In genomic region chr4:156198511-156198910, GRCh38 we compare ENCODE assay signal across 23 cellular contexts.
"Had no signal": no experiment of that assay in that cellular context is flagged by ENCODE, and none has a peak within 500 bp of the region (broad histone marks: within the 10 kb centered on the region; RNA-seq: fewer than 3 reads in every experiment).

No MANE protein-coding gene starts in this region.

- H3K4me3 Mint-ChIP-seq: dendritic cell treated with granulocyte-macrophage colony-stimulating factor and Interleukin-4, amounts not matched to agents 40 ng/mL and 50 ng/mL, for 4 days; effector memory CD8-positive, alpha-beta T cell; endodermal cell; memory B cell; mesothelial cell of epicardium had no signal

- H3K27me3 Mint-ChIP-seq: dendritic cell treated with granulocyte-macrophage colony-stimulating factor and Interleukin-4, amounts not matched to agents 40 ng/mL and 50 ng/mL, for 4 days; effector memory CD8-positive, alpha-beta T cell; memory B cell had no signal

- H3K4me1 Mint-ChIP-seq: memory B cell had no signal

- H3K36me3 ChIP-seq: colonic mucosa, esophagus squamous epithelium, gastrocnemius medialis, heart right ventricle, left lung had no signal

- H3K4me1 ChIP-seq: colonic mucosa, esophagus squamous epithelium, heart right ventricle, left lung had no signal

- H3K9me3 ChIP-seq: colonic mucosa, esophagus squamous epithelium, gastrocnemius medialis, heart right ventricle, left lung, mucosa of descending colon had no signal

- H3K27me3 ChIP-seq: colonic mucosa, esophagus squamous epithelium, gastrocnemius medialis, heart right ventricle, left lung had no signal

- H3K36me3 Mint-ChIP-seq: memory B cell, mesothelial cell of epicardium had no signal

- H3K9me3 Mint-ChIP-seq: dendritic cell treated with granulocyte-macrophage colony-stimulating factor and Interleukin-4, amounts not matched to agents 40 ng/mL and 50 ng/mL, for 4 days; endodermal cell had no signal

- H3K27ac ChIP-seq: colonic mucosa, epithelial cell of prostate, esophagus squamous epithelium, gastrocnemius medialis, heart right ventricle, left lung had no signal

- H3K27ac Mint-ChIP-seq: dendritic cell treated with granulocyte-macrophage colony-stimulating factor and Interleukin-4, amounts not matched to agents 40 ng/mL and 50 ng/mL, for 4 days; effector memory CD8-positive, alpha-beta T cell; endodermal cell; memory B cell; mesothelial cell of epicardium had no signal

- DNase-seq: colonic mucosa; cortex of kidney; effector CD8-positive, alpha-beta T cell; effector memory CD8-positive, alpha-beta T cell; endodermal cell; erythroblast; esophagus squamous epithelium; foreskin fibroblast; foreskin melanocyte; gastrocnemius medialis; glutamatergic neuron; head of caudate nucleus; heart right ventricle; hippocampal formation; left cardiac atrium; mammary epithelial cell; mucosa of descending colon had no signal

- H3K4me3 ChIP-seq: colonic mucosa, esophagus squamous epithelium, gastrocnemius medialis, heart right ventricle, left lung, lung, mucosa of descending colon had no signal
